Comparison of ENCODE assay signal across 13 cellular contexts in genomic region chr19:1503925-1504430, GRCh38. TPM values are rescaled to one million over a fixed set of nuclear protein-coding genes. Genes with fewer than 3 reads are reported as not detected.
DNase-seq lines count a peak whose midpoint lies in the region; TF ChIP-seq lines count a peak whose summit lies in the region.
"Had no signal": no experiment of that assay in that cellular context is flagged by ENCODE, and none has a peak within 500 bp of the region (broad histone marks: within the 10 kb centered on the region; RNA-seq: fewer than 3 reads in every experiment).

No MANE protein-coding gene starts in this region.

- H3K36me3 ChIP-seq in ES-I3 (ENCODE audit: insufficient read depth, low read length), result no peaks in the 10 kb centered on the region
- H3K36me3 ChIP-seq in HUES48 (ENCODE audit: control insufficient read depth, insufficient read depth, low read length), result no peaks in the 10 kb centered on the region
- no peaks in the 10 kb centered on the region for H3K36me3 ChIP-seq in SK-N-MC (ENCODE audit: insufficient read depth, low read length)
- peaks cover 0 to 6% of the 10 kb centered on the region in 2 experiments for H3K36me3 ChIP-seq in mesenchymal stem cell (ENCODE audit: control insufficient read depth in 1 of 2, insufficient read depth in 2 of 2, low read depth in 1 of 2, low read length in 2 of 2)
- H3K36me3 ChIP-seq in thyroid gland, result no peaks in the 10 kb centered on the region

- peaks cover 18% of the 10 kb centered on the region for H3K27me3 ChIP-seq in HUES48 (ENCODE audit: control insufficient read depth, insufficient read depth, low read length)
- peaks cover 16 to 48% of the 10 kb centered on the region in 2 experiments for H3K27me3 ChIP-seq in mesenchymal stem cell (ENCODE audit: control insufficient read depth in 1 of 2, insufficient read depth in 1 of 2, low read length in 2 of 2)
- peaks cover 11% of the 10 kb centered on the region for H3K27me3 ChIP-seq in thyroid gland

- intact Hi-C loops in thyroid gland (cut with DNase I), result no loop called here

- H3K9me3 ChIP-seq in ES-I3 (ENCODE audit: control insufficient read depth, insufficient read depth, low read length) (no peaks in the 10 kb centered on the region), HUES48 (ENCODE audit: control insufficient read depth, insufficient read depth, low read length) (no peaks in the 10 kb centered on the region; the same call in 1 of the 2 replicates), SK-N-MC (ENCODE audit: low read depth, low read length) (no peaks in the 10 kb centered on the region), mesenchymal stem cell (ENCODE audit: control insufficient read depth, low read length) (no peaks in the 10 kb centered on the region), thyroid gland (no peaks in the 10 kb centered on the region)

- no peak overlapping the region for H2AK5ac ChIP-seq in mesenchymal stem cell (ENCODE audit: low read length, severe bottlenecking)

- H3K4me3 ChIP-seq in HUES48 (ENCODE audit: low read depth, low read length) (peak overlapping the region; percentile 45), SK-N-MC (peak overlapping the region; percentile 52; the same call in 1 of the 2 replicates), mesenchymal stem cell (ENCODE audit: insufficient read depth in 1 of 2, low read depth in 1 of 2, low read length in 2 of 2) (no peak overlapping the region), thyroid gland (replicated peaks in 1 of 3) (no peak overlapping the region)

- H4K91ac ChIP-seq in mesenchymal stem cell (ENCODE audit: low read length), result peak overlapping the region; percentile 30

- no peak overlapping the region for H3K23ac ChIP-seq in mesenchymal stem cell (ENCODE audit: low read length in 2 of 2)

- H3K27ac ChIP-seq in HUES48 (ENCODE audit: low read depth, low read length) (no peak overlapping the region), SK-N-MC (no peak overlapping the region), mesenchymal stem cell (ENCODE audit: low read length, poor library complexity, severe bottlenecking) (no peak overlapping the region), thyroid gland (no peak overlapping the region)
- H3K27ac ChIP-seq: C4-2B had no signal

- H4K8ac ChIP-seq in mesenchymal stem cell (ENCODE audit: low read length), result peak overlapping the region; percentile 29

- H2BK120ac ChIP-seq in mesenchymal stem cell (ENCODE audit: low read depth, low read length), result no peak overlapping the region

- H3K9ac ChIP-seq in ES-I3 (ENCODE audit: low read depth, low read length) (peak overlapping the region; percentile 56; the same call in 1 of the 2 replicates), HUES48 (ENCODE audit: low read depth, low read length) (0 out of 2 replicates have a peak overlapping the region, but pooled peaks have one; percentile 25), SK-N-MC (ENCODE audit: insufficient read length) (no peak overlapping the region), mesenchymal stem cell (ENCODE audit: low read length) (no peak overlapping the region)

- no peak for TF ChIP-seq CTCF in thyroid gland (IDR thresholded peaks at IDR 0.05)

- no peak overlapping the region for H3K4ac ChIP-seq in mesenchymal stem cell (ENCODE audit: low read depth in 1 of 2, low read length in 2 of 2)

- no peak overlapping the region for H3K18ac ChIP-seq in mesenchymal stem cell (ENCODE audit: low read depth in 1 of 2, low read length in 2 of 2)

- no peak overlapping the region for H3K4me2 ChIP-seq in mesenchymal stem cell (ENCODE audit: low read length, poor library complexity, severe bottlenecking)

- H3K4me1 ChIP-seq in ES-I3 (ENCODE audit: insufficient read depth, low read length) (peaks cover 4% of the 10 kb centered on the region; the same call in 1 of the 2 replicates), HUES48 (ENCODE audit: control insufficient read depth, insufficient read depth, low read length) (peaks cover 3% of the 10 kb centered on the region; the same call in 1 of the 2 replicates), mesenchymal stem cell (ENCODE audit: control insufficient read depth, insufficient read depth, low read depth, low read length) (peaks cover 25% of the 10 kb centered on the region), thyroid gland (peaks cover 7 to 19% of the 10 kb centered on the region in 2 donors)

- TF ChIP-seq POLR2A in thyroid gland (IDR thresholded peaks at IDR 0.05), result no peak

- H2BK15ac ChIP-seq in mesenchymal stem cell (ENCODE audit: low read depth, poor library complexity, severe bottlenecking), result peak overlapping the region; percentile 36

- no peaks in the 10 kb centered on the region for H3K79me1 ChIP-seq in mesenchymal stem cell (replicated peaks; ENCODE audit: low read length, poor library complexity, severe bottlenecking)

- DNase-seq in SK-N-MC (ENCODE audit: low read depth, low spot score) (no peak), mesenchymal stem cell (no peak), DMS53 (lab: John Stamatoyannopoulos, UW) (no peak), NCI-H510A treated with DMSO at 0.1 percent for 48 hours (lab: John Stamatoyannopoulos, UW) (no peak), thyroid gland (no peak)
- DNase-seq: NCI-H2171 treated with DMSO at 0.1 percent for 48 hours had no signal

- WGBS in mesenchymal stem cell, result 74% methylated on average over 10 of the region's 16 CpGs
- 38 to 44% methylated on average over 5 of the region's 16 CpGs for WGBS in thyroid gland, 2 donors

- H2BK5ac ChIP-seq in mesenchymal stem cell (ENCODE audit: low read depth, low read length, poor library complexity, severe bottlenecking), result no peak overlapping the region

- no peak overlapping the region for H3K14ac ChIP-seq in mesenchymal stem cell (ENCODE audit: low read length in 2 of 2)

- H2AFZ ChIP-seq in mesenchymal stem cell (ENCODE audit: low read depth, low read length), result no peak overlapping the region

- no peak overlapping the region for H2BK12ac ChIP-seq in mesenchymal stem cell (ENCODE audit: low read length in 2 of 2)

RNA-seq across cellular contexts. Expression of gene ADAMTSL5, which starts 8.8 kb away (rescaled TPM):
- 10.8 TPM for polyA plus RNA-seq in mesenchymal stem cell (2013, experiment 1 of 2)
- polyA plus RNA-seq in mesenchymal stem cell (2013, experiment 2 of 2), result 8.4 TPM
- total RNA-seq in thyroid gland, result 1 to 10 TPM in 2 of 4 donors, under 1 TPM in 2; 0.27 to 5.1 (median 2.5) TPM

RNA-seq across cellular contexts. Expression of gene REEP6, which starts 13.0 kb away (rescaled TPM):
- 3.1 TPM for polyA plus RNA-seq in mesenchymal stem cell (2013, experiment 1 of 2)
- 3.7 TPM for polyA plus RNA-seq in mesenchymal stem cell (2013, experiment 2 of 2)
- total RNA-seq in thyroid gland, result 1 to 10 TPM; 4.2 to 8.5 (median 5.9) TPM

RNA-seq across cellular contexts. Expression of gene PCSK4, which starts 13.8 kb away (rescaled TPM):
- polyA plus RNA-seq in mesenchymal stem cell (2013, experiment 1 of 2), result 2.0 TPM
- 1.4 TPM for polyA plus RNA-seq in mesenchymal stem cell (2013, experiment 2 of 2)
- 10 to 100 TPM in 1 of 4 donors, 1 to 10 TPM in 3; 2.8 to 10.4 (median 6.3) TPM for total RNA-seq in thyroid gland

RNA-seq across cellular contexts. Expression of gene PLK5, which starts 19.9 kb away (rescaled TPM):
- polyA plus RNA-seq in mesenchymal stem cell (2013, experiment 1 of 2), result not detected
- polyA plus RNA-seq in mesenchymal stem cell (2013, experiment 2 of 2), result not detected
- total RNA-seq in thyroid gland, result not detected
- total RNA-seq: LHCN-M2; RPMI7951; SK-MEL-5; T-helper 1 cell treated with Interleukin-12 subunit alpha and Interleukin-12 subunit beta and Interleukin-4 antibody, amounts not matched to agents 30 ng/mL and 1 ng/mL, for 36 hours had no signal

RNA-seq across cellular contexts. Expression of gene C19orf25, which starts 25.0 kb away (rescaled TPM):
- 19.7 TPM for polyA plus RNA-seq in mesenchymal stem cell (2013, experiment 1 of 2)
- 19.4 TPM for polyA plus RNA-seq in mesenchymal stem cell (2013, experiment 2 of 2)
- 10 to 100 TPM; 47.0 to 64.9 (median 56.5) TPM for total RNA-seq in thyroid gland

Comparison
In these comparisons a context has a peak if more than half of its experiments do, and no peak if none do; other contexts are left out.
1. H3K9ac ChIP-seq: peak in ES-I3 (single experiment) and HUES48 (single experiment); none in SK-N-MC (single experiment) and mesenchymal stem cell (single experiment).
2. H3K4me3 ChIP-seq: peak in HUES48 (single experiment) and SK-N-MC (single experiment); none in mesenchymal stem cell (0 of 2) and thyroid gland (0 of 3).